17 cellular contexts compared by ENCODE assay signal in the genomic region with DNA sequence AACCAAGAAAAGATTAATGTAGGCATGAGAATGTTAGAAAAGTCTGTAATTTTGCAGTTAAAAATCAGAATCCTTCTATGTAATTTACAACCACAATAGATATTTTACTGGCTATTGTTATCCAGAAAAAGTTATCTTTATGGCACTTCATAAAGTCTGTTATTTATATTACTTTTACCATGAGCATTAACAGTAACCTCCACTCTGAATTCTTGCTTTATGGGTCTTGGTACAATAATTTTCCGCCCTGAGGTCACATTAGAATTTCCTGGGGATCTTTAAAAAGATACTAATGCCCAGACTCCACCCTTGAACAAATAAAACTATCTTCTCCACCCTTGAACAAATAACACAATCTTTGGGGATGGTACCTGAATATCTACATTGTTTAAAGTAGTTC. TPM values are rescaled to one million over a fixed set of nuclear protein-coding genes. Genes with fewer than 3 reads are reported as not detected.
DNase-seq lines count a peak whose midpoint lies in the region; ATAC-seq and TF ChIP-seq lines count a peak whose summit lies in the region.
"Had no signal": no experiment of that assay in that cellular context is flagged by ENCODE, and none has a peak within 500 bp of the region (broad histone marks: within the 10 kb centered on the region; RNA-seq: fewer than 3 reads in every experiment).

No MANE protein-coding gene starts in this region.

- no peak overlapping the region for H3K27ac ChIP-seq in HEK293 (ENCODE audit: extremely low read depth, low read depth, low read length)
- H3K27ac ChIP-seq in uterus: peak overlapping the region; percentile 52 to 74
- no peak overlapping the region for H3K27ac ChIP-seq in PC-3 (ENCODE audit: low read length)
- H3K27ac ChIP-seq: BLaER1 treated with 17β-estradiol and CSF1 and Interleukin-3, amounts not matched to agents 10 nM and 100 nM; C4-2B had no signal

- no peak for DNase-seq in uterus
- no peak for DNase-seq in PC-3
- no peak for DNase-seq in endothelial cell (ENCODE audit: low spot score)
- DNase-seq: 8988T; AML-193; Caco-2; Calu3; CD4-positive, alpha-beta T cell; CD8-positive, alpha-beta T cell; DMS79 treated with DMSO at 0.1 percent for 48 hours; GF-D8 had no signal

- no peaks in the 10 kb centered on the region for H3F3A ChIP-seq in PC-3 (ENCODE audit: low read length, unreplicated experiment)

- H3K9me3 Mint-ChIP-seq in nephron (no peaks in the 10 kb centered on the region), endothelial cell (ENCODE audit: unreplicated experiment) (no peaks in the 10 kb centered on the region)
- H3K9me3 Mint-ChIP-seq: CD4-positive, alpha-beta T cell; CD8-positive, alpha-beta T cell had no signal

- no peak overlapping the region for H2AFZ ChIP-seq in PC-3 (ENCODE audit: low read length)

- H3K27me3 Mint-ChIP-seq in nephron (ENCODE audit: low read depth): no peaks in the 10 kb centered on the region
- H3K27me3 Mint-ChIP-seq in endothelial cell (ENCODE audit: unreplicated experiment): no peaks in the 10 kb centered on the region

- H3K4me1 ChIP-seq in HEK293 (ENCODE audit: control insufficient read depth, insufficient read depth, low read length) (peaks cover 9% of the 10 kb centered on the region; the same call in 1 of the 2 replicates), uterus (peaks cover 0 to 14% of the 10 kb centered on the region in 2 donors), PC-3 (ENCODE audit: insufficient read depth, low read length) (no peaks in the 10 kb centered on the region)
- H3K4me1 ChIP-seq: BLaER1 treated with 17β-estradiol and CSF1 and Interleukin-3, amounts not matched to agents 10 nM and 100 nM had no signal

- H3K4me2 ChIP-seq in PC-3 (ENCODE audit: low read length): no peak overlapping the region
- H3K4me2 ChIP-seq: BLaER1 treated with 17β-estradiol and CSF1 and Interleukin-3, amounts not matched to agents 10 nM and 100 nM had no signal

- CTCF ChIA-PET in HEK293 (lab: Yijun Ruan, JAX): no interaction called here
- CTCF ChIA-PET in PC-3 (lab: Charles Lee): interaction anchor here (0.5 kb wide), 1 partner anchor 546 kb away, joined by 3 read pairs; no protein-coding TSS in a partner anchor

- no peaks in the 10 kb centered on the region for H3K79me2 ChIP-seq in PC-3 (ENCODE audit: low read length)

- H3K9me2 ChIP-seq in PC-3 (replicated peaks; ENCODE audit: low read length): no peaks in the 10 kb centered on the region

- BruUV-seq in PC-3 (replicated peaks; lab: Mats Ljungman, UMichigan): no TSS peak

- H3K27ac Mint-ChIP-seq in nephron (no peak overlapping the region), endothelial cell (ENCODE audit: unreplicated experiment) (no peak overlapping the region)
- H3K27ac Mint-ChIP-seq: B cell; CD4-positive, alpha-beta T cell; CD8-positive, alpha-beta T cell had no signal

- intact Hi-C loops in uterus (cut with DNase I; ENCODE audit: low total_unique reads): no loop called here
- intact Hi-C loops in PC-3 (cut with micrococcal nuclease): loop anchor here (10.0 kb wide), 2 partner anchors 783 to 1093 kb away; partner anchors contain the start of gene CENPW

- H3K36me3 ChIP-seq in HEK293 (ENCODE audit: control insufficient read depth in 2 of 2, insufficient read depth in 1 of 2, low read length in 2 of 2) (no peaks in the 10 kb centered on the region), uterus (no peaks in the 10 kb centered on the region), PC-3 (ENCODE audit: low read depth, low read length) (no peaks in the 10 kb centered on the region)
- H3K36me3 ChIP-seq: BLaER1 treated with 17β-estradiol and CSF1 and Interleukin-3, amounts not matched to agents 10 nM and 100 nM had no signal

- no peak for TF ChIP-seq CTCF in HEK293 (tag by site-specific recombination; IDR thresholded peaks at IDR 0.05)
- TF ChIP-seq CTCF in nephron (IDR thresholded peaks at IDR 0.05; ENCODE audit: unreplicated experiment in 3 of 3): no peak
- TF ChIP-seq CTCF in uterus (IDR thresholded peaks at IDR 0.05): no peak
- no peak for TF ChIP-seq CTCF in PC-3 (conservative IDR thresholded peaks at IDR 0.05; ENCODE audit: low read depth, low read length)
- no peak for TF ChIP-seq CTCF in endothelial cell (IDR thresholded peaks at IDR 0.05; ENCODE audit: unreplicated experiment)

- H3K4me1 Mint-ChIP-seq in nephron (peaks cover 35% of the 10 kb centered on the region), endothelial cell (ENCODE audit: unreplicated experiment) (no peaks in the 10 kb centered on the region)
- H3K4me1 Mint-ChIP-seq: B cell had no signal

- H3K4me3 ChIP-seq in HEK293 (ENCODE audit: low read depth, low read length): no peak overlapping the region
- no peak overlapping the region for H3K4me3 ChIP-seq in uterus
- no peak overlapping the region for H3K4me3 ChIP-seq in PC-3 (ENCODE audit: low read length)
- H3K4me3 ChIP-seq: BLaER1 treated with 17β-estradiol and CSF1 and Interleukin-3, amounts not matched to agents 10 nM and 100 nM had no signal

- H3K36me3 Mint-ChIP-seq in nephron (ENCODE audit: low read depth) (peaks cover 4% of the 10 kb centered on the region), endothelial cell (ENCODE audit: low read depth, unreplicated experiment) (no peaks in the 10 kb centered on the region)
- H3K36me3 Mint-ChIP-seq: CD8-positive, alpha-beta T cell had no signal

- POLR2A ChIA-PET in HEK293 (lab: Yijun Ruan, JAX): no interaction called here
- POLR2A ChIA-PET in PC-3 (lab: Charles Lee; ENCODE audit: unreplicated experiment): no interaction called here

- no peak for TF ChIP-seq POLR2A in uterus (IDR thresholded peaks at IDR 0.05)

- H3K4me3 Mint-ChIP-seq in nephron (peak overlapping the region in 2 of 3 experiments; percentile 47 to 64), endothelial cell (ENCODE audit: unreplicated experiment) (no peak overlapping the region)
- H3K4me3 Mint-ChIP-seq: B cell; CD4-positive, alpha-beta T cell; CD8-positive, alpha-beta T cell had no signal

- H3K9me3 ChIP-seq in HEK293 (ENCODE audit: control insufficient read depth, insufficient read depth, low read depth, low read length): no peaks in the 10 kb centered on the region
- no peaks in the 10 kb centered on the region for H3K9me3 ChIP-seq in uterus
- no peaks in the 10 kb centered on the region for H3K9me3 ChIP-seq in PC-3 (ENCODE audit: low read length)
- H3K9me3 ChIP-seq: BLaER1 treated with 17β-estradiol and CSF1 and Interleukin-3, amounts not matched to agents 10 nM and 100 nM; Caco-2 had no signal

- no peaks in the 10 kb centered on the region for H3K27me3 ChIP-seq in uterus
- H3K27me3 ChIP-seq in PC-3 (ENCODE audit: low read length): 0 out of 2 replicates have a peak, but pooled peaks cover 7% of the 10 kb centered on the region
- H3K27me3 ChIP-seq: BLaER1 treated with 17β-estradiol and CSF1 and Interleukin-3, amounts not matched to agents 10 nM and 100 nM had no signal

- no peaks in the 10 kb centered on the region for H4K20me1 ChIP-seq in PC-3 (ENCODE audit: low read length)
- H4K20me1 ChIP-seq: BLaER1 treated with 17β-estradiol and CSF1 and Interleukin-3, amounts not matched to agents 10 nM and 100 nM had no signal

- no peak for ATAC-seq in PC-3
- no peak for ATAC-seq in HG03439 (IDR thresholded peaks at IDR 0.05; ENCODE audit: unreplicated experiment)
- ATAC-seq: CD8-positive, alpha-beta T cell had no signal

- H3K9ac ChIP-seq in PC-3 (ENCODE audit: low read length): no peak overlapping the region
- H3K9ac ChIP-seq: BLaER1 treated with 17β-estradiol and CSF1 and Interleukin-3, amounts not matched to agents 10 nM and 100 nM had no signal

TF ChIP-seq in HEK293, 187 proteins besides CTCF, POLR2A, EP300 and RAD21 (continues in another document):
- TF ChIP-seq, protein P1, sequence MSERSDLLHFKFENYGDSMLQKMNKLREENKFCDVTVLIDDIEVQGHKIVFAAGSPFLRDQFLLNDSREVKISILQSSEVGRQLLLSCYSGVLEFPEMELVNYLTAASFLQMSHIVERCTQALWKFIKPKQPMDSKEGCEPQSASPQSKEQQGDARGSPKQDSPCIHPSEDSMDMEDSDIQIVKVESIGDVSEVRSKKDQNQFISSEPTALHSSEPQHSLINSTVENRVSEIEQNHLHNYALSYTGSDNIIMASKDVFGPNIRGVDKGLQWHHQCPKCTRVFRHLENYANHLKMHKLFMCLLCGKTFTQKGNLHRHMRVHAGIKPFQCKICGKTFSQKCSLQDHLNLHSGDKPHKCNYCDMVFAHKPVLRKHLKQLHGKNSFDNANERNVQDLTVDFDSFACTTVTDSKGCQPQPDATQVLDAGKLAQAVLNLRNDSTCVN (tag by site-specific recombination; optimal IDR thresholded peaks at IDR 0.05): no peak
- TF ChIP-seq ZNF660 (tag by site-specific recombination; IDR thresholded peaks at IDR 0.05) (no peak), ZIC2 (tag by site-specific recombination; IDR thresholded peaks at IDR 0.05) (no peak), ZNF10 (tag by site-specific recombination; IDR thresholded peaks at IDR 0.05) (no peak), ZNF2 (tag by site-specific recombination; IDR thresholded peaks at IDR 0.05) (no peak), ZFP41 (tag by site-specific recombination; IDR thresholded peaks at IDR 0.05; ENCODE audit: borderline replicate concordance) (no peak), ATF2 (tag by site-specific recombination; IDR thresholded peaks at IDR 0.05; ENCODE audit: low read depth) (no peak)
- TF ChIP-seq, protein P2, sequence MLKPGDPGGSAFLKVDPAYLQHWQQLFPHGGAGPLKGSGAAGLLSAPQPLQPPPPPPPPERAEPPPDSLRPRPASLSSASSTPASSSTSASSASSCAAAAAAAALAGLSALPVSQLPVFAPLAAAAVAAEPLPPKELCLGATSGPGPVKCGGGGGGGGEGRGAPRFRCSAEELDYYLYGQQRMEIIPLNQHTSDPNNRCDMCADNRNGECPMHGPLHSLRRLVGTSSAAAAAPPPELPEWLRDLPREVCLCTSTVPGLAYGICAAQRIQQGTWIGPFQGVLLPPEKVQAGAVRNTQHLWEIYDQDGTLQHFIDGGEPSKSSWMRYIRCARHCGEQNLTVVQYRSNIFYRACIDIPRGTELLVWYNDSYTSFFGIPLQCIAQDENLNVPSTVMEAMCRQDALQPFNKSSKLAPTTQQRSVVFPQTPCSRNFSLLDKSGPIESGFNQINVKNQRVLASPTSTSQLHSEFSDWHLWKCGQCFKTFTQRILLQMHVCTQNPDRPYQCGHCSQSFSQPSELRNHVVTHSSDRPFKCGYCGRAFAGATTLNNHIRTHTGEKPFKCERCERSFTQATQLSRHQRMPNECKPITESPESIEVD (tag by site-specific recombination; IDR thresholded peaks at IDR 0.05): peak; percentile 55

RNA-seq across cellular contexts. Expression of gene RSPO3, which starts 9.6 kb away (rescaled TPM):
- total RNA-seq in uterus (10 to 100 TPM; 23.5 to 70.6 (median 45.0) TPM), PC-3 (2014; rRNA removed) (not detected in 2 replicates), endothelial cell (ENCODE audit: unreplicated experiment) (0.59 TPM)
- total RNA-seq: B cell; Calu3; CD4-positive, alpha-beta T cell; CD8-positive, alpha-beta T cell had no signal

Comparison
In these comparisons a context has a peak if more than half of its experiments do, and no peak if none do; other contexts are left out.
1. H3K27ac ChIP-seq: peak in uterus (2 of 2); none in HEK293 (single experiment) and PC-3 (single experiment).
2. RNA of gene RSPO3, which starts 9.6 kb away (total RNA-seq): 23.5 to 70.6 TPM in uterus; 0.59 TPM in endothelial cell (single experiment) and not detected in PC-3; every median in the first group is over 10 times any median in the second.